In genomic region chr6:17483391-17484016, GRCh38 we compare ENCODE assay signal across 12 cellular contexts.
"Had no signal": no experiment of that assay in that cellular context is flagged by ENCODE, and none has a peak within 500 bp of the region (broad histone marks: within the 10 kb centered on the region; RNA-seq: fewer than 3 reads in every experiment).

No MANE protein-coding gene starts in this region.

- H3K9me3 ChIP-seq: adrenal gland, pancreas, tibial nerve had no signal

- H3K9me3 Mint-ChIP-seq: activated T-helper 2 cell treated with anti-CD3 and anti-CD28 coated beads, Interferon-gamma antibody, Interleukin-2, Interleukin-4, amounts not matched to agents 10 μg/mL and 5 μg/mL and 100 μg/mL, durations not matched to agents 14 hours and 24 hours and 36 hours; immature natural killer cell; stimulated activated memory B cell treated with anti-CD40 and anti-IgM and Interleukin-4, amounts not matched to agents 10 μg/mL and 1 μg/mL and 100 μg/mL, for 72 hours; T-helper 1 cell treated with Interleukin-12 subunit alpha and Interleukin-12 subunit beta and Interleukin-4 antibody, amounts not matched to agents 30 μg/mL and 1 μg/mL, for 36 hours had no signal

- H3K4me3 Mint-ChIP-seq: immature natural killer cell; stimulated activated memory B cell treated with anti-CD40 and anti-IgM and Interleukin-4, amounts not matched to agents 10 μg/mL and 1 μg/mL and 100 μg/mL, for 72 hours; T-helper 1 cell treated with Interleukin-12 subunit alpha and Interleukin-12 subunit beta and Interleukin-4 antibody, amounts not matched to agents 30 μg/mL and 1 μg/mL, for 36 hours had no signal

- H3K27ac Mint-ChIP-seq: activated T-helper 2 cell treated with anti-CD3 and anti-CD28 coated beads, Interferon-gamma antibody, Interleukin-2, Interleukin-4, amounts not matched to agents 10 μg/mL and 5 μg/mL and 100 μg/mL, durations not matched to agents 14 hours and 24 hours and 36 hours; immature natural killer cell; stimulated activated memory B cell treated with anti-CD40 and anti-IgM and Interleukin-4, amounts not matched to agents 10 μg/mL and 1 μg/mL and 100 μg/mL, for 72 hours; T-helper 1 cell treated with Interleukin-12 subunit alpha and Interleukin-12 subunit beta and Interleukin-4 antibody, amounts not matched to agents 30 μg/mL and 1 μg/mL, for 36 hours had no signal

- DNase-seq: activated CD4-positive, alpha-beta T cell treated with anti-CD3 and anti-CD28 coated beads, Interleukin-2, amount 50 U/mL, for 1 hour; activated naive CD4-positive, alpha-beta T cell treated with anti-CD3 and anti-CD28 coated beads, Interleukin-2, amount 50 U/mL, for 16 hours; adrenal gland; effector memory CD4-positive, alpha-beta T cell; immature natural killer cell; left colon; mammary epithelial cell; pancreas had no signal

- H3K27ac ChIP-seq: adrenal gland, pancreas, tibial nerve had no signal

- H3K36me3 ChIP-seq: adrenal gland, pancreas, tibial nerve had no signal

- H3K4me3 ChIP-seq: adrenal gland, pancreas, tibial nerve had no signal

- H3K4me1 Mint-ChIP-seq: immature natural killer cell; stimulated activated memory B cell treated with anti-CD40 and anti-IgM and Interleukin-4, amounts not matched to agents 10 μg/mL and 1 μg/mL and 100 μg/mL, for 72 hours had no signal

- H3K27me3 ChIP-seq: adrenal gland, pancreas, tibial nerve had no signal

- H3K4me1 ChIP-seq: adrenal gland, pancreas, tibial nerve had no signal

- ATAC-seq: left colon; pancreas; stimulated activated memory B cell treated with anti-CD40 and anti-IgM and Interleukin-4, amounts not matched to agents 10 μg/mL and 1 μg/mL and 100 μg/mL, for 72 hours had no signal

- H3K36me3 Mint-ChIP-seq: immature natural killer cell; stimulated activated memory B cell treated with anti-CD40 and anti-IgM and Interleukin-4, amounts not matched to agents 10 μg/mL and 1 μg/mL and 100 μg/mL, for 72 hours had no signal
